ENCODE assay signal across 12 cellular contexts in the genomic region with DNA sequence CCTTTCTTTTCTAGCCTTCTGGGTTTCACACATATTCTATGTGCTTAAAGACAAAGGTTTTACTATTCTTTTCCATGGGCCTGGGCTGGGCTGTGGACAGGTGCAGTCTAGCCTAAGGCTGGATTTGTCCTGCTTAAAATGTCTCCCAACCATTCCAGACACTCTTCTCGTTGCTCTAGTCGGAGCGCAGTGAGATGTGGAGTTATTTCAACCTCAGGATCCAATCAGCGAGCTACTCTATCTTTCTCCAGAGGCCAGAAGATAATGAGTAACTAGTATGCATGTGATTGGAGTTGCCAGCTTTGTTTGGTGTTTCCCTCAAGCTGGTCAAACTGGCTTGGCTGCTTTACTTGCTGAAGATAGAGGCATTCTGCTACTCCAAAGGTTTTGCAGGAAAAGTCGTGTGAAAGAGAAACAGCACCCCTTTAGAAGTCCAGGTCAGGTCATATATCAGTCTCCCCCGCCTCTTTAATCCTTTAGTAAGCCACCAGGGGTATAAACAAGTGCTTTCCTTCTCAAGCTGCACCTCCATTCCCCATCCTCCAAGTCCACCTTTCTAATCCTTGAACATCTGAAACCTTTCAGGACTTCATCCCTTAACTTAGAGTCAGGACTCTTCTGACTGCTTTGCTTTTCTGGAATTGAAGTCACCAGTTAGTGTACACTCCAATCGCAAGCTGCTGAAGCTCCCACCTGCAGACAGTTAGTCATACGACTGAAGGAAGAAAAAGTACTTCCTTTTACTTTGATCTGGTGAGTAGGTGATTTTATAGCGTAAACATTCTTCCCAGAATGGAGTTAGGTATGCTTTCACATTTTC.
DNase-seq lines count a peak whose midpoint lies in the region; ATAC-seq and TF ChIP-seq lines count a peak whose summit lies in the region.
"Had no signal": no experiment of that assay in that cellular context is flagged by ENCODE, and none has a peak within 500 bp of the region (broad histone marks: within the 10 kb centered on the region; RNA-seq: fewer than 3 reads in every experiment).

No MANE protein-coding gene starts in this region.

- H2AFZ ChIP-seq in OCI-LY7 (ENCODE audit: low read length): no peak overlapping the region

- H3K4me3 ChIP-seq in thyroid gland (replicated peaks in 1 of 3) (peak overlapping the region in 1 of 3 donors; percentile 5), OCI-LY7 (ENCODE audit: low read depth, low read length, poor library complexity, severe bottlenecking) (no peak overlapping the region)

- ATAC-seq in WTC11: peak; percentile 76
- ATAC-seq in left colon: peak; percentile 72
- no peak for ATAC-seq in GM21717 (IDR thresholded peaks at IDR 0.05; ENCODE audit: unreplicated experiment)
- ATAC-seq: left ventricle myocardium superior had no signal

- H3K36me3 ChIP-seq in thyroid gland: no peaks in the 10 kb centered on the region
- peaks cover 16% of the 10 kb centered on the region for H3K36me3 ChIP-seq in OCI-LY7 (ENCODE audit: insufficient read depth, low read length)

- no peak overlapping the region for H3K4me2 ChIP-seq in OCI-LY7 (ENCODE audit: low read length)

- peak overlapping the region; percentile 85 to 89 (median 85) for H3K27ac ChIP-seq in thyroid gland
- no peak overlapping the region for H3K27ac ChIP-seq in OCI-LY7 (ENCODE audit: low read depth, low read length, poor library complexity, severe bottlenecking)

- peak overlapping the region; percentile 39 for H3K4me3 Mint-ChIP-seq in WTC11

- POLR2A ChIA-PET in WTC11 (lab: Charles Lee): interaction anchor here (1.1 kb wide), 1 partner anchor 10 kb away, joined by 3 read pairs; no protein-coding TSS in a partner anchor
- POLR2A ChIA-PET in OCI-LY7 (lab: Charles Lee): interaction anchor here (1.1 kb wide), 1 partner anchor 90 kb away, joined by 3 read pairs; no protein-coding TSS in a partner anchor

- H3K79me2 ChIP-seq in OCI-LY7 (ENCODE audit: insufficient read depth, low read depth, low read length): peaks cover 16% of the 10 kb centered on the region; the same call in 1 of the 2 replicates

- intact Hi-C loops in left colon (cut with DNase I, micrococcal nuclease) (no loop called here), thyroid gland (cut with DNase I) (no loop called here), OCI-LY7 (cut with micrococcal nuclease; ENCODE audit: unreplicated experiment) (no loop called here)

- CTCF ChIA-PET in WTC11 (lab: Charles Lee): interaction anchor here (0.9 to 2.2 kb wide), 5 partner anchors 8 to 115 kb away, joined by 3 to 13 read pairs (median 3); no protein-coding TSS in a partner anchor
- CTCF ChIA-PET in OCI-LY7 (lab: Charles Lee; ENCODE audit: unreplicated experiment): no interaction called here

- no peaks in the 10 kb centered on the region for H3K9me3 Mint-ChIP-seq in WTC11

- H4K20me1 ChIP-seq in OCI-LY7 (ENCODE audit: insufficient read depth, low read length): 0 out of 2 replicates have a peak, but pooled peaks cover 7% of the 10 kb centered on the region

- no TSS peak for BruUV-seq in OCI-LY7 (replicated peaks; lab: Mats Ljungman, UMichigan)

- peak in 1 of 2 donors; percentile 71 for TF ChIP-seq POLR2A in thyroid gland (IDR thresholded peaks at IDR 0.05)

- DNase-seq in NCI-H146 (lab: John Stamatoyannopoulos, UW) (peak; percentile 6), NCI-H146 treated with DMSO at 0.1 percent for 48 hours (lab: John Stamatoyannopoulos, UW; ENCODE audit: unreplicated experiment) (no peak), WTC11 (ENCODE audit: low spot score) (peak; percentile 26), left colon (peak; percentile 85), thyroid gland (peak; percentile 87 to 89), OCI-LY7 (ENCODE audit: low spot score) (no peak)
- DNase-seq in stimulated activated CD4-positive, alpha-beta T cell treated with anti-CD3 and anti-CD28 coated beads, Interleukin-1b, Interleukin-23, amount 100 ng/mL, for 48 hours: no peak
- DNase-seq: activated CD8-positive, alpha-beta memory T cell treated with anti-CD3 and anti-CD28 coated beads, Interleukin-2, amount 50 U/mL, for 48 hours; cortex of kidney; left ventricle myocardium superior; SHP77 treated with DMSO at 0.1 percent for 48 hours had no signal

- peaks cover 51 to 57% of the 10 kb centered on the region in 2 donors for H3K4me1 ChIP-seq in thyroid gland
- peaks cover 14% of the 10 kb centered on the region for H3K4me1 ChIP-seq in OCI-LY7 (ENCODE audit: insufficient read depth, low read length, poor library complexity, severe bottlenecking)

- peak overlapping the region; percentile 92 for H3K27ac Mint-ChIP-seq in WTC11

- H3K4me1 Mint-ChIP-seq in WTC11: peaks cover 49% of the 10 kb centered on the region

- H3K27me3 ChIP-seq in thyroid gland: no peaks in the 10 kb centered on the region

- TF ChIP-seq CTCF in WTC11 (IDR thresholded peaks at IDR 0.05) (no peak), thyroid gland (IDR thresholded peaks at IDR 0.05) (no peak), OCI-LY7 (conservative IDR thresholded peaks at IDR 0.05; ENCODE audit: low read length) (no peak)

- 31 to 36% methylated on average over 9 of the region's 9 CpGs for WGBS in thyroid gland, 2 donors

- no peaks in the 10 kb centered on the region for H3K9me3 ChIP-seq in thyroid gland
- H3K9me3 ChIP-seq in OCI-LY7 (ENCODE audit: low read length): no peaks in the 10 kb centered on the region

- H3K9me2 ChIP-seq in OCI-LY7 (ENCODE audit: insufficient read depth, low read length): no peaks in the 10 kb centered on the region

- no peaks in the 10 kb centered on the region for H3K36me3 Mint-ChIP-seq in WTC11

- H3K27me3 Mint-ChIP-seq in WTC11 (ENCODE audit: low read depth): no peaks in the 10 kb centered on the region

TF ChIP-seq in WTC11, 78 proteins besides CTCF, POLR2A, EP300 and RAD21 (continues in another document):
- no peak for TF ChIP-seq GRHL2 (CRISPR knock-in tag; IDR thresholded peaks at IDR 0.05; ENCODE audit: insufficient replicate concordance, severe bottlenecking)
- TF ChIP-seq, protein P1, sequence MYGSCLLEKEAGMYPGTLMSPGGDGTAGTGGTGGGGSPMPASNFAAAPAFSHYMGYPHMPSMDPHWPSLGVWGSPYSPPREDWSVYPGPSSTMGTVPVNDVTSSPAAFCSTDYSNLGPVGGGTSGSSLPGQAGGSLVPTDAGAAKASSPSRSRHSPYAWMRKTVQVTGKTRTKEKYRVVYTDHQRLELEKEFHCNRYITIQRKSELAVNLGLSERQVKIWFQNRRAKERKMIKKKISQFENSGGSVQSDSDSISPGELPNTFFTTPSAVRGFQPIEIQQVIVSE (CRISPR knock-in tag; IDR thresholded peaks at IDR 0.05; ENCODE audit: borderline replicate concordance): no peak
- TF ChIP-seq, protein P2, sequence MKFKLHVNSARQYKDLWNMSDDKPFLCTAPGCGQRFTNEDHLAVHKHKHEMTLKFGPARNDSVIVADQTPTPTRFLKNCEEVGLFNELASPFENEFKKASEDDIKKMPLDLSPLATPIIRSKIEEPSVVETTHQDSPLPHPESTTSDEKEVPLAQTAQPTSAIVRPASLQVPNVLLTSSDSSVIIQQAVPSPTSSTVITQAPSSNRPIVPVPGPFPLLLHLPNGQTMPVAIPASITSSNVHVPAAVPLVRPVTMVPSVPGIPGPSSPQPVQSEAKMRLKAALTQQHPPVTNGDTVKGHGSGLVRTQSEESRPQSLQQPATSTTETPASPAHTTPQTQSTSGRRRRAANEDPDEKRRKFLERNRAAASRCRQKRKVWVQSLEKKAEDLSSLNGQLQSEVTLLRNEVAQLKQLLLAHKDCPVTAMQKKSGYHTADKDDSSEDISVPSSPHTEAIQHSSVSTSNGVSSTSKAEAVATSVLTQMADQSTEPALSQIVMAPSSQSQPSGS (CRISPR knock-in tag; IDR thresholded peaks at IDR 0.05; ENCODE audit: borderline replicate concordance, low read depth): no peak
- no peak for TF ChIP-seq NFE2L1 (CRISPR knock-in tag; IDR thresholded peaks at IDR 0.05)
- no peak for TF ChIP-seq ZMAT4 (CRISPR knock-in tag; IDR thresholded peaks at IDR 0.05)
- TF ChIP-seq JUN (CRISPR knock-in tag; IDR thresholded peaks at IDR 0.05): no peak
- TF ChIP-seq ZNF396 (CRISPR knock-in tag; IDR thresholded peaks at IDR 0.05; ENCODE audit: borderline replicate concordance): no peak
- no peak for TF ChIP-seq OVOL2 (CRISPR knock-in tag; IDR thresholded peaks at IDR 0.05; ENCODE audit: borderline replicate concordance)
- TF ChIP-seq, protein P3, sequence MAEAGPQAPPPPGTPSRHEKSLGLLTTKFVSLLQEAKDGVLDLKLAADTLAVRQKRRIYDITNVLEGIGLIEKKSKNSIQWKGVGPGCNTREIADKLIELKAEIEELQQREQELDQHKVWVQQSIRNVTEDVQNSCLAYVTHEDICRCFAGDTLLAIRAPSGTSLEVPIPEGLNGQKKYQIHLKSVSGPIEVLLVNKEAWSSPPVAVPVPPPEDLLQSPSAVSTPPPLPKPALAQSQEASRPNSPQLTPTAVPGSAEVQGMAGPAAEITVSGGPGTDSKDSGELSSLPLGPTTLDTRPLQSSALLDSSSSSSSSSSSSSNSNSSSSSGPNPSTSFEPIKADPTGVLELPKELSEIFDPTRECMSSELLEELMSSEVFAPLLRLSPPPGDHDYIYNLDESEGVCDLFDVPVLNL (CRISPR knock-in tag; IDR thresholded peaks at IDR 0.05; ENCODE audit: borderline replicate concordance, low read depth): no peak
- TF ChIP-seq NR3C1 (CRISPR knock-in tag; conservative IDR thresholded peaks at IDR 0.05; ENCODE audit: low read depth): no peak
- no peak for TF ChIP-seq HMGA2 (CRISPR knock-in tag; IDR thresholded peaks at IDR 0.05)
- TF ChIP-seq, protein P4, sequence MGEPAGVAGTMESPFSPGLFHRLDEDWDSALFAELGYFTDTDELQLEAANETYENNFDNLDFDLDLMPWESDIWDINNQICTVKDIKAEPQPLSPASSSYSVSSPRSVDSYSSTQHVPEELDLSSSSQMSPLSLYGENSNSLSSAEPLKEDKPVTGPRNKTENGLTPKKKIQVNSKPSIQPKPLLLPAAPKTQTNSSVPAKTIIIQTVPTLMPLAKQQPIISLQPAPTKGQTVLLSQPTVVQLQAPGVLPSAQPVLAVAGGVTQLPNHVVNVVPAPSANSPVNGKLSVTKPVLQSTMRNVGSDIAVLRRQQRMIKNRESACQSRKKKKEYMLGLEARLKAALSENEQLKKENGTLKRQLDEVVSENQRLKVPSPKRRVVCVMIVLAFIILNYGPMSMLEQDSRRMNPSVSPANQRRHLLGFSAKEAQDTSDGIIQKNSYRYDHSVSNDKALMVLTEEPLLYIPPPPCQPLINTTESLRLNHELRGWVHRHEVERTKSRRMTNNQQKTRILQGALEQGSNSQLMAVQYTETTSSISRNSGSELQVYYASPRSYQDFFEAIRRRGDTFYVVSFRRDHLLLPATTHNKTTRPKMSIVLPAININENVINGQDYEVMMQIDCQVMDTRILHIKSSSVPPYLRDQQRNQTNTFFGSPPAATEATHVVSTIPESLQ (CRISPR knock-in tag; IDR thresholded peaks at IDR 0.05): no peak

Comparison
In these comparisons a context has a peak if more than half of its experiments do, and no peak if none do; other contexts are left out.
1. DNase-seq: peak in NCI-H146 (single experiment), WTC11 (single experiment), left colon (2 of 2) and thyroid gland (2 of 2); none in NCI-H146 treated with DMSO at 0.1 percent for 48 hours (single experiment), stimulated activated CD4-positive, alpha-beta T cell treated with anti-CD3 and anti-CD28 coated beads, Interleukin-1b, Interleukin-23, amount 100 ng/mL, for 48 hours (single experiment) and OCI-LY7 (single experiment).